20 cellular contexts compared by ENCODE assay signal in the genomic region with DNA sequence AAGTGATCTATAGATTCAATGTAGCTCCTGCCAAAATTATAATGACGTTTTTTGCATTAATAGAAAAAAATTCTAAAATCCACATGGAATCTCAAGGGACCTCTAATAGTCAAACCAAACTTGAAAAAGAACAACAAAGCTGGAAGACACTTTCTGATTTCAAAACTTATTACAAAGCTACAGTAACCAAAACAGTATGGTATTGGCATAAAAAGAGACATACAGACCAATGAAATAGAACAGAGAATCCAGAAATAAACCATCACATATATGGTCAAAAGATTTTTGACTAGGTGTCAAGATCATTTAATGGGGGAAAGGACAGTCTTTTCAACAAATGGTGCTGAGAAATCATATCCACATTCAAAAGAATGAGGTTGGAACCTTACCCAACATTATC.
"Had no signal": no experiment of that assay in that cellular context is flagged by ENCODE, and none has a peak within 500 bp of the region (broad histone marks: within the 10 kb centered on the region; RNA-seq: fewer than 3 reads in every experiment).

No MANE protein-coding gene starts in this region.

- H3K36me3 ChIP-seq: spleen, tibial artery, upper lobe of right lung, vagina had no signal

- H3K9me3 ChIP-seq: tibial artery, upper lobe of right lung, vagina had no signal

- H3K27me3 ChIP-seq: dorsolateral prefrontal cortex, hepatocyte, spleen, tibial artery, upper lobe of right lung, vagina had no signal

- ATAC-seq: sciatic nerve; stimulated activated memory B cell treated with anti-CD40 and anti-IgM and Interleukin-4, amounts not matched to agents 10 μg/mL and 1 μg/mL and 100 μg/mL, for 72 hours; upper lobe of right lung had no signal

- H2AFZ ChIP-seq: hepatocyte had no signal

- H3K27me3 Mint-ChIP-seq: naive B cell; stimulated activated memory B cell treated with anti-CD40 and anti-IgM and Interleukin-4, amounts not matched to agents 10 μg/mL and 1 μg/mL and 100 μg/mL, for 72 hours; stimulated activated naive CD8-positive, alpha-beta T cell treated with anti-CD3 and anti-CD28 coated beads, Interleukin-15, Interleukin-2, amounts not matched to agents 100 ng/mL and 50 ng/mL, for 24 hours had no signal

- H3K9me3 Mint-ChIP-seq: naive B cell; stimulated activated memory B cell treated with anti-CD40 and anti-IgM and Interleukin-4, amounts not matched to agents 10 μg/mL and 1 μg/mL and 100 μg/mL, for 72 hours; stimulated activated naive CD8-positive, alpha-beta T cell treated with anti-CD3 and anti-CD28 coated beads, Interleukin-15, Interleukin-2, amounts not matched to agents 100 ng/mL and 50 ng/mL, for 24 hours had no signal

- H3K27ac Mint-ChIP-seq: nephron progenitor cell; stimulated activated memory B cell treated with anti-CD40 and anti-IgM and Interleukin-4, amounts not matched to agents 10 μg/mL and 1 μg/mL and 100 μg/mL, for 72 hours; stimulated activated naive CD8-positive, alpha-beta T cell treated with anti-CD3 and anti-CD28 coated beads, Interleukin-15, Interleukin-2, amounts not matched to agents 100 ng/mL and 50 ng/mL, for 24 hours had no signal

- H3K4me3 ChIP-seq: dorsolateral prefrontal cortex, hepatocyte, spleen, tibial artery, upper lobe of right lung, vagina had no signal

- H3K4me2 ChIP-seq: hepatocyte had no signal

- DNase-seq: dorsolateral prefrontal cortex; effector CD8-positive, alpha-beta T cell; foreskin melanocyte; head of caudate nucleus; kidney glomerular epithelial cell; mesendoderm; naive B cell; nephron progenitor cell; posterior cingulate gyrus; spleen; stimulated activated CD4-positive, alpha-beta T cell treated with anti-CD3 and anti-CD28 coated beads, Interleukin-15, amount 100 ng/mL, for 24 hours; stimulated activated CD4-positive, alpha-beta T cell treated with anti-CD3 and anti-CD28 coated beads, Interleukin-1b, Interleukin-23, amount 100 ng/mL, for 48 hours; stimulated activated CD4-positive, alpha-beta T cell treated with anti-CD3 and anti-CD28 coated beads, Interleukin-4, amount 100 ng/mL, for 24 hours; tibial artery; upper lobe of right lung had no signal

- H3K27ac ChIP-seq: dorsolateral prefrontal cortex, hepatocyte, spleen, tibial artery, upper lobe of right lung, vagina had no signal

- H3K4me3 Mint-ChIP-seq: nephron progenitor cell; stimulated activated memory B cell treated with anti-CD40 and anti-IgM and Interleukin-4, amounts not matched to agents 10 μg/mL and 1 μg/mL and 100 μg/mL, for 72 hours; stimulated activated naive CD8-positive, alpha-beta T cell treated with anti-CD3 and anti-CD28 coated beads, Interleukin-15, Interleukin-2, amounts not matched to agents 100 ng/mL and 50 ng/mL, for 24 hours had no signal
